Comparison of ENCODE assay signal across 26 cellular contexts in the genomic region with DNA sequence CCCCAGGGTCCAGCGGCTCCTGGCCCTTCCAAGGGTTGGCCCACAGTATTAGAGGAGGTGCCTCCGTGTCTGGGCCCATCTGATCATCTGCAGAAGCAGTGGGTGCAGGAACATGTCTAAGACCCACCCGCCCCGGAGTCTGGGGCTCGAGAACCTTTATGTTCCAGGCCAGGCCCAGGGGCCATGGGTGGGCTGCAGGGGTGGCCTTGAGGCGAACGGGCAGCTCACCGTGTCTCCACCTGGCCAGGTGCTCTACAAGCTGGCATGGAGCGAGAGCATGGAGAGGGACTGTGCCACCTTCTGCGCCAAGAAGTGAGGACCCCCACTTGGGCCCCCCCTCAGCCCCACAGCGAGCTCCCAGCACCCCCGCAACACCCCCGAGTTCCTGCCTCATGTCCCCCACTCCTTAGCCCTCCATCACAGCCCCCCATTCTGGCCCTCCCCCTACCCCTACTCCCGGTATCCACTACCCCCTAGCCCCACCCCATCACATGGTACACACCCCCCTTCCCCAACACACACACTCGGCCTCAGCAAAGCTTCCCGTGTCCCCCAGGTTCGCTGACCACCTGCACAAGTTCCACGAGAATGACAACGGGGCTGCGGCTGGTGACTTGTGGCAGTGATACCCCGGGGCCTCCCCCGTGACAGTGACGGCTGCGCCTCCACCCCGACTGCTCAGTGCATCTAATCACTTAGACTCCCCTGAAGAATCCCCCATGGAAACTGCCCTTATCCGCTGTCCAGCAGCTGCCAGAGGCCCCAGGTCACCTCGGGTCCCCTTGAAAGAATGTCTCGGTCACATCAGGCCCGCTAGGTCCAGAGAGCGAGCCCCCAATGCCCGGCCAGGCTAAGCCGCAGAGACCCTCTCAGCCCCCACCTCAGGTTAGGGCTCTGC.
"Had no signal": no experiment of that assay in that cellular context is flagged by ENCODE, and none has a peak within 500 bp of the region (broad histone marks: within the 10 kb centered on the region; RNA-seq: fewer than 3 reads in every experiment).

No MANE protein-coding gene starts in this region.

- H3K4me1 ChIP-seq: breast epithelium had no signal

- H3K9me3 ChIP-seq: breast epithelium, Peyer's patch had no signal

- H3K36me3 ChIP-seq: breast epithelium, Peyer's patch had no signal

- H3K4me3 ChIP-seq: breast epithelium, Peyer's patch, SJSA1 had no signal

- ATAC-seq: activated CD8-positive, alpha-beta memory T cell treated with anti-CD3 and anti-CD28 coated beads, Interleukin-2, amount 10 ng/mL, durations not matched to agents 7 days and 5 days; SK-N-SH treated with all-trans-retinoic acid at 6 μM for 48 hours; WTC11 had no signal

- H3K27me3 ChIP-seq: breast epithelium, Peyer's patch, SJSA1 had no signal

- H3K36me3 Mint-ChIP-seq: activated CD8-positive, alpha-beta memory T cell treated with anti-CD3 and anti-CD28 coated beads, Interleukin-2, amount 10 ng/mL, durations not matched to agents 7 days and 5 days; activated naive CD4-positive, alpha-beta T cell treated with anti-CD3 and anti-CD28 coated beads, Interleukin-2, amount 50 U/mL, for 24 hours; WTC11 had no signal

- DNase-seq: activated CD4-positive, alpha-beta T cell treated with anti-CD3 and anti-CD28 coated beads, Interleukin-2, amount 10 ng/mL, durations not matched to agents 24 days and 14 days; activated CD4-positive, alpha-beta T cell treated with anti-CD3 and anti-CD28 coated beads, Interleukin-2, amount 50 U/mL, for 48 hours; activated CD4-positive, CD25-positive, alpha-beta regulatory T cell treated with anti-CD3 and anti-CD28 coated beads, Interleukin-2, amount 50 U/mL, for 72 hours; activated CD8-positive, alpha-beta memory T cell treated with anti-CD3 and anti-CD28 coated beads, Interleukin-2, amount 10 ng/mL, durations not matched to agents 7 days and 5 days; activated effector memory CD4-positive, alpha-beta T cell treated with Interleukin-2 at 50 U/mL for 16 hours; activated naive CD4-positive, alpha-beta T cell; activated T-cell treated with anti-CD3 and anti-CD28 coated beads, Interleukin-2, amount 50 U/mL, for 24 hours; aorta; caudate nucleus; NCI-H1048; NCI-H146; NCI-H187 treated with DMSO at 0.1 percent for 48 hours; NCI-H2171; NCI-H2227 treated with DMSO at 0.1 percent for 48 hours; NCI-H526 treated with DMSO at 0.1 percent for 48 hours; NCI-H82; Peyer's patch; SHP77; T-helper 9 cell had no signal

- H3K9me3 Mint-ChIP-seq: activated CD4-positive, alpha-beta T cell treated with anti-CD3 and anti-CD28 coated beads, Interleukin-2, amount 10 ng/mL, durations not matched to agents 24 days and 14 days; activated naive CD4-positive, alpha-beta T cell treated with anti-CD3 and anti-CD28 coated beads, Interleukin-2, amount 50 U/mL, for 24 hours; activated T-cell treated with anti-CD3 and anti-CD28 coated beads, Interleukin-2, amount 50 U/mL, for 24 hours; activated T-helper 1 cell treated with anti-CD3 and anti-CD28 coated beads, Interleukin-12 subunit alpha, Interleukin-12 subunit beta, Interleukin-2, Interleukin-4 antibody, amounts not matched to agents 30 ng/mL and 10 ng/mL and 1 ng/mL, durations not matched to agents 14 hours and 24 hours and 36 hours; T-helper 1 cell treated with Interleukin-12 subunit alpha and Interleukin-12 subunit beta and Interleukin-4 antibody, amounts not matched to agents 30 μg/mL and 1 μg/mL, for 36 hours; WTC11 had no signal

- H3K27ac ChIP-seq: breast epithelium, Peyer's patch, SJSA1 had no signal

- H3K4me3 Mint-ChIP-seq: activated CD4-positive, alpha-beta T cell treated with anti-CD3 and anti-CD28 coated beads, Interleukin-2, amount 10 ng/mL, durations not matched to agents 24 days and 14 days; activated CD8-positive, alpha-beta memory T cell treated with anti-CD3 and anti-CD28 coated beads, Interleukin-2, amount 10 ng/mL, durations not matched to agents 7 days and 5 days; activated naive CD4-positive, alpha-beta T cell treated with anti-CD3 and anti-CD28 coated beads, Interleukin-2, amount 50 U/mL, for 24 hours; activated T-cell treated with anti-CD3 and anti-CD28 coated beads, Interleukin-2, amount 50 U/mL, for 24 hours; activated T-helper 1 cell treated with anti-CD3 and anti-CD28 coated beads, Interleukin-12 subunit alpha, Interleukin-12 subunit beta, Interleukin-2, Interleukin-4 antibody, amounts not matched to agents 30 ng/mL and 10 ng/mL and 1 ng/mL, durations not matched to agents 14 hours and 24 hours and 36 hours; T-helper 1 cell treated with Interleukin-12 subunit alpha and Interleukin-12 subunit beta and Interleukin-4 antibody, amounts not matched to agents 30 μg/mL and 1 μg/mL, for 36 hours; WTC11 had no signal

- H3K27ac Mint-ChIP-seq: activated CD4-positive, alpha-beta T cell treated with anti-CD3 and anti-CD28 coated beads, Interleukin-2, amount 10 ng/mL, durations not matched to agents 24 days and 14 days; activated CD8-positive, alpha-beta memory T cell treated with anti-CD3 and anti-CD28 coated beads, Interleukin-2, amount 10 ng/mL, durations not matched to agents 7 days and 5 days; activated naive CD4-positive, alpha-beta T cell treated with anti-CD3 and anti-CD28 coated beads, Interleukin-2, amount 50 U/mL, for 24 hours; activated T-cell treated with anti-CD3 and anti-CD28 coated beads, Interleukin-2, amount 50 U/mL, for 24 hours; activated T-helper 1 cell treated with anti-CD3 and anti-CD28 coated beads, Interleukin-12 subunit alpha, Interleukin-12 subunit beta, Interleukin-2, Interleukin-4 antibody, amounts not matched to agents 30 ng/mL and 10 ng/mL and 1 ng/mL, durations not matched to agents 14 hours and 24 hours and 36 hours; T-helper 1 cell treated with Interleukin-12 subunit alpha and Interleukin-12 subunit beta and Interleukin-4 antibody, amounts not matched to agents 30 μg/mL and 1 μg/mL, for 36 hours; WTC11 had no signal

- H3K27me3 Mint-ChIP-seq: activated naive CD4-positive, alpha-beta T cell treated with anti-CD3 and anti-CD28 coated beads, Interleukin-2, amount 50 U/mL, for 24 hours had no signal
